ENCODE assay signal across 1 cellular context in the genomic region with DNA sequence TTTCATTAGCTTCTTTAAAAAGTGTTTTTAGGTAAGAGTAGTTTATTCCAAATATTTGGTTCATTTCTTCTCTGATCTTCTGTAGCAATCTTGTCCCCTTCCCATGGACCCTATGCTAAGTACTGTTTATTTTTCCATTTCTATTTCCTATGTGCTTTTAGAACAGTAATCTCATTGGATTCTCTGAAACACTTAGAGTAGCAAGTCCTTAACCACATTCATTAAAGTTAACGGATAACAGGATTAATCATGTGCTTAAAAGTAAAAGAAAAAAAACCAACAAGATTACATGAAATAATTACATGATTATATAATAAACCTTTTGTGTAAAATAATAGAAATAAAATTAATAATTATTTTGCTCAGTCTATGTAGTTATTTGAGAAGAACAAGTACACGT.
TF ChIP-seq lines count a peak whose summit lies in the region.

No MANE protein-coding gene starts in this region.

TF ChIP-seq in GM23338, 12 proteins besides CTCF, POLR2A, EP300 and RAD21 (continued from another document):
- TF ChIP-seq, protein P1, sequence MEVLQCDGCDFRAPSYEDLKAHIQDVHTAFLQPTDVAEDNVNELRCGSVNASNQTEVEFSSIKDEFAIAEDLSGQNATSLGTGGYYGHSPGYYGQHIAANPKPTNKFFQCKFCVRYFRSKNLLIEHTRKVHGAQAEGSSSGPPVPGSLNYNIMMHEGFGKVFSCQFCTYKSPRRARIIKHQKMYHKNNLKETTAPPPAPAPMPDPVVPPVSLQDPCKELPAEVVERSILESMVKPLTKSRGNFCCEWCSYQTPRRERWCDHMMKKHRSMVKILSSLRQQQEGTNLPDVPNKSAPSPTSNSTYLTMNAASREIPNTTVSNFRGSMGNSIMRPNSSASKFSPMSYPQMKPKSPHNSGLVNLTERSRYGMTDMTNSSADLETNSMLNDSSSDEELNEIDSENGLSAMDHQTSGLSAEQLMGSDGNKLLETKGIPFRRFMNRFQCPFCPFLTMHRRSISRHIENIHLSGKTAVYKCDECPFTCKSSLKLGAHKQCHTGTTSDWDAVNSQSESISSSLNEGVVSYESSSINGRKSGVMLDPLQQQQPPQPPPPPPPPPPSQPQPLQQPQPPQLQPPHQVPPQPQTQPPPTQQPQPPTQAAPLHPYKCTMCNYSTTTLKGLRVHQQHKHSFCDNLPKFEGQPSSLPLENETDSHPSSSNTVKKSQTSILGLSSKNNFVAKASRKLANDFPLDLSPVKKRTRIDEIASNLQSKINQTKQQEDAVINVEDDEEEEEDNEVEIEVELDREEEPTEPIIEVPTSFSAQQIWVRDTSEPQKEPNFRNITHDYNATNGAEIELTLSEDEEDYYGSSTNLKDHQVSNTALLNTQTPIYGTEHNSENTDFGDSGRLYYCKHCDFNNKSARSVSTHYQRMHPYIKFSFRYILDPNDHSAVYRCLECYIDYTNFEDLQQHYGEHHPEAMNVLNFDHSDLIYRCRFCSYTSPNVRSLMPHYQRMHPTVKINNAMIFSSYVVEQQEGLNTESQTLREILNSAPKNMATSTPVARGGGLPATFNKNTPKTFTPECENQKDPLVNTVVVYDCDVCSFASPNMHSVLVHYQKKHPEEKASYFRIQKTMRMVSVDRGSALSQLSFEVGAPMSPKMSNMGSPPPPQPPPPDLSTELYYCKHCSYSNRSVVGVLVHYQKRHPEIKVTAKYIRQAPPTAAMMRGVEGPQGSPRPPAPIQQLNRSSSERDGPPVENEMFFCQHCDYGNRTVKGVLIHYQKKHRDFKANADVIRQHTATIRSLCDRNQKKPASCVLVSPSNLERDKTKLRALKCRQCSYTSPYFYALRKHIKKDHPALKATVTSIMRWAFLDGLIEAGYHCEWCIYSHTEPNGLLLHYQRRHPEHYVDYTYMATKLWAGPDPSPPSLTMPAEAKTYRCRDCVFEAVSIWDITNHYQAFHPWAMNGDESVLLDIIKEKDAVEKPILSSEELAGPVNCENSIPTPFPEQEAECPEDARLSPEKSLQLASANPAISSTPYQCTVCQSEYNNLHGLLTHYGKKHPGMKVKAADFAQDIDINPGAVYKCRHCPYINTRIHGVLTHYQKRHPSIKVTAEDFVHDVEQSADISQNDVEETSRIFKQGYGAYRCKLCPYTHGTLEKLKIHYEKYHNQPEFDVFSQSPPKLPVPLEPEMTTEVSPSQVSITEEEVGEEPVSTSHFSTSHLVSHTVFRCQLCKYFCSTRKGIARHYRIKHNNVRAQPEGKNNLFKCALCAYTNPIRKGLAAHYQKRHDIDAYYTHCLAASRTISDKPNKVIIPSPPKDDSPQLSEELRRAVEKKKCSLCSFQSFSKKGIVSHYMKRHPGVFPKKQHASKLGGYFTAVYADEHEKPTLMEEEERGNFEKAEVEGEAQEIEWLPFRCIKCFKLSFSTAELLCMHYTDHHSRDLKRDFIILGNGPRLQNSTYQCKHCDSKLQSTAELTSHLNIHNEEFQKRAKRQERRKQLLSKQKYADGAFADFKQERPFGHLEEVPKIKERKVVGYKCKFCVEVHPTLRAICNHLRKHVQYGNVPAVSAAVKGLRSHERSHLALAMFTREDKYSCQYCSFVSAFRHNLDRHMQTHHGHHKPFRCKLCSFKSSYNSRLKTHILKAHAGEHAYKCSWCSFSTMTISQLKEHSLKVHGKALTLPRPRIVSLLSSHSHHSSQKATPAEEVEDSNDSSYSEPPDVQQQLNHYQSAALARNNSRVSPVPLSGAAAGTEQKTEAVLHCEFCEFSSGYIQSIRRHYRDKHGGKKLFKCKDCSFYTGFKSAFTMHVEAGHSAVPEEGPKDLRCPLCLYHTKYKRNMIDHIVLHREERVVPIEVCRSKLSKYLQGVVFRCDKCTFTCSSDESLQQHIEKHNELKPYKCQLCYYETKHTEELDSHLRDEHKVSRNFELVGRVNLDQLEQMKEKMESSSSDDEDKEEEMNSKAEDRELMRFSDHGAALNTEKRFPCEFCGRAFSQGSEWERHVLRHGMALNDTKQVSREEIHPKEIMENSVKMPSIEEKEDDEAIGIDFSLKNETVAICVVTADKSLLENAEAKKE (CRISPR knock-in tag; IDR thresholded peaks at IDR 0.05): no peak
- no peak for TF ChIP-seq EZH2 (IDR thresholded peaks at IDR 0.05; ENCODE audit: low read depth, unreplicated experiment)
- no peak for TF ChIP-seq POLR2AphosphoS5 (IDR thresholded peaks at IDR 0.05; ENCODE audit: low read depth)
- TF ChIP-seq, protein P2, sequence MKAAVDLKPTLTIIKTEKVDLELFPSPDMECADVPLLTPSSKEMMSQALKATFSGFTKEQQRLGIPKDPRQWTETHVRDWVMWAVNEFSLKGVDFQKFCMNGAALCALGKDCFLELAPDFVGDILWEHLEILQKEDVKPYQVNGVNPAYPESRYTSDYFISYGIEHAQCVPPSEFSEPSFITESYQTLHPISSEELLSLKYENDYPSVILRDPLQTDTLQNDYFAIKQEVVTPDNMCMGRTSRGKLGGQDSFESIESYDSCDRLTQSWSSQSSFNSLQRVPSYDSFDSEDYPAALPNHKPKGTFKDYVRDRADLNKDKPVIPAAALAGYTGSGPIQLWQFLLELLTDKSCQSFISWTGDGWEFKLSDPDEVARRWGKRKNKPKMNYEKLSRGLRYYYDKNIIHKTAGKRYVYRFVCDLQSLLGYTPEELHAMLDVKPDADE (IDR thresholded peaks at IDR 0.05): no peak
